ENCODE assay signal across 25 cellular contexts in genomic region chr6:15001511-15001910, GRCh38.
DNase-seq lines count a peak whose midpoint lies in the region; TF ChIP-seq lines count a peak whose summit lies in the region.
"Had no signal": no experiment of that assay in that cellular context is flagged by ENCODE, and none has a peak within 500 bp of the region (broad histone marks: within the 10 kb centered on the region; RNA-seq: fewer than 3 reads in every experiment).

No MANE protein-coding gene starts in this region.

- intact Hi-C loops in A673 (cut with micrococcal nuclease; ENCODE audit: unreplicated experiment): no loop called here

- DNase-seq in A673 (ENCODE audit: low spot score) (no peak), DMS79 treated with DMSO at 0.1 percent for 48 hours (lab: John Stamatoyannopoulos, UW) (peak; percentile 74), NCI-H524 treated with DMSO at 0.1 percent for 48 hours (lab: John Stamatoyannopoulos, UW) (peak; percentile 64), astrocyte of the hippocampus (ENCODE audit: low read depth, low spot score) (peak; percentile 12), HuH-7.5 (ENCODE audit: low spot score) (no peak), T-helper 2 cell (no peak), Ammon's horn (ENCODE audit: low spot score) (no peak)
- DNase-seq in stimulated activated CD4-positive, alpha-beta T cell treated with anti-CD3 and anti-CD28 coated beads, Interleukin-4, amount 100 ng/mL, for 1 hour: no peak
- DNase-seq: AML-193; C1 segment of cervical spinal cord; Calu3; CD8-positive, alpha-beta memory T cell; H9; HFFc6; KBM-7; MV-4-11; NCI-H1105; NCI-H1436 treated with DMSO at 0.1 percent for 48 hours; NCI-H187 treated with DMSO at 0.1 percent for 48 hours; NCI-H69; SHP77 treated with DMSO at 0.1 percent for 48 hours; SK-N-SH; SW 1271 had no signal

- H3K27me3 ChIP-seq in A673 (replicated peaks; ENCODE audit: insufficient read depth, low read depth, low read length, poor library complexity): no peaks in the 10 kb centered on the region

- H3K4me3 ChIP-seq in A673 (ENCODE audit: low read depth, low read length, poor library complexity, severe bottlenecking): no peak overlapping the region
- H3K4me3 ChIP-seq: GM23338 had no signal

- no peaks in the 10 kb centered on the region for H3K9me3 ChIP-seq in A673 (ENCODE audit: low read depth, low read length, poor library complexity, severe bottlenecking)
- H3K9me3 ChIP-seq: SK-N-SH had no signal

- H3K4me1 ChIP-seq in A673 (ENCODE audit: insufficient read depth, low read length, poor library complexity, severe bottlenecking): peaks cover 18% of the 10 kb centered on the region

- BruUV-seq in A673 (replicated peaks; lab: Mats Ljungman, UMichigan): no TSS peak

- H3K36me3 ChIP-seq in A673 (ENCODE audit: insufficient read depth, low read length, poor library complexity, severe bottlenecking): no peaks in the 10 kb centered on the region

- no peak for TF ChIP-seq CTCF in A673 (conservative IDR thresholded peaks at IDR 0.05; ENCODE audit: low read depth, low read length)

- CTCF ChIA-PET in A673 (lab: Charles Lee): no interaction called here

- POLR2A ChIA-PET in A673 (lab: Charles Lee; ENCODE audit: low non-redundant PET): no interaction called here

- peak overlapping the region; percentile 39 for H3K27ac ChIP-seq in A673 (ENCODE audit: low read depth, low read length, poor library complexity, severe bottlenecking)
- H3K27ac ChIP-seq: RWPE1 had no signal

Comparison
In these comparisons a context has a peak if more than half of its experiments do, and no peak if none do; other contexts are left out.
1. DNase-seq: peak in DMS79 treated with DMSO at 0.1 percent for 48 hours (single experiment), NCI-H524 treated with DMSO at 0.1 percent for 48 hours (single experiment) and astrocyte of the hippocampus (single experiment); none in A673 (single experiment), HuH-7.5 (single experiment), T-helper 2 cell (0 of 5), Ammon's horn (single experiment) and stimulated activated CD4-positive, alpha-beta T cell treated with anti-CD3 and anti-CD28 coated beads, Interleukin-4, amount 100 ng/mL, for 1 hour (single experiment).